In genomic region chr20:50136822-50137599, GRCh38 we compare ENCODE assay signal across 10 cellular contexts. TPM values are rescaled to one million over a fixed set of nuclear protein-coding genes. Genes with fewer than 3 reads are reported as not detected.
DNase-seq lines count a peak whose midpoint lies in the region; ATAC-seq, FAIRE-seq and TF ChIP-seq lines count a peak whose summit lies in the region.
"Had no signal": no experiment of that assay in that cellular context is flagged by ENCODE, and none has a peak within 500 bp of the region (broad histone marks: within the 10 kb centered on the region; RNA-seq: fewer than 3 reads in every experiment).

No MANE protein-coding gene starts in this region.

- H3K36me3 ChIP-seq in keratinocyte (ENCODE audit: control insufficient read depth in 2 of 2, extremely low read depth in 1 of 2, insufficient read depth in 2 of 2, low read length in 2 of 2): peaks cover 30 to 52% of the 10 kb centered on the region in 2 experiments
- H3K36me3 ChIP-seq: uterus had no signal

- H3K27ac Mint-ChIP-seq in activated T-cell treated with anti-CD3 and anti-CD28 coated beads, Interleukin-2, amount 50 U/mL, for 72 hours: peak overlapping the region; percentile 76
- peak overlapping the region; percentile 11 for H3K27ac Mint-ChIP-seq in activated naive CD8-positive, alpha-beta T cell

- FAIRE-seq in keratinocyte (lab: Jason Lieb, UNC): peak; percentile 84

- H3K4me1 ChIP-seq in keratinocyte (ENCODE audit: control insufficient read depth, extremely low read depth, insufficient read depth, low read length): peaks cover 42% of the 10 kb centered on the region

- no peaks in the 10 kb centered on the region for H3K9me3 Mint-ChIP-seq in activated T-cell treated with anti-CD3 and anti-CD28 coated beads, Interleukin-2, amount 50 U/mL, for 72 hours
- H3K9me3 Mint-ChIP-seq in activated naive CD8-positive, alpha-beta T cell (ENCODE audit: low read depth): no peaks in the 10 kb centered on the region

- H3K9me1 ChIP-seq in keratinocyte (ENCODE audit: control insufficient read depth, extremely low read depth, insufficient read depth, low read length): peaks cover 3% of the 10 kb centered on the region

- peaks cover 6 to 10% of the 10 kb centered on the region in 2 donors for H3K36me3 Mint-ChIP-seq in activated T-cell treated with anti-CD3 and anti-CD28 coated beads, Interleukin-2, amount 50 U/mL, for 72 hours (ENCODE audit: insufficient read depth in 2 of 2)
- peaks cover 2% of the 10 kb centered on the region for H3K36me3 Mint-ChIP-seq in activated naive CD8-positive, alpha-beta T cell

- H3K4me3 Mint-ChIP-seq in activated T-cell treated with anti-CD3 and anti-CD28 coated beads, Interleukin-2, amount 50 U/mL, for 72 hours: no peak overlapping the region
- peak overlapping the region; percentile 27 for H3K4me3 Mint-ChIP-seq in activated naive CD8-positive, alpha-beta T cell

- peaks cover 24% of the 10 kb centered on the region for H4K20me1 ChIP-seq in keratinocyte (ENCODE audit: control insufficient read depth, extremely low read depth, insufficient read depth, low read length)

- no peak overlapping the region for H2AFZ ChIP-seq in keratinocyte (ENCODE audit: control insufficient read depth, low read length)

- H3K27ac ChIP-seq in keratinocyte (ENCODE audit: control insufficient read depth, insufficient read depth, low read length) (peak overlapping the region; percentile 70), temporal lobe (ENCODE audit: low read depth, low read length) (peak overlapping the region; percentile 91)

- no peaks in the 10 kb centered on the region for H3K27me3 Mint-ChIP-seq in activated T-cell treated with anti-CD3 and anti-CD28 coated beads, Interleukin-2, amount 50 U/mL, for 72 hours (ENCODE audit: low read depth)
- H3K27me3 Mint-ChIP-seq in activated naive CD8-positive, alpha-beta T cell: no peaks in the 10 kb centered on the region

- no peaks in the 10 kb centered on the region for H3K27me3 ChIP-seq in keratinocyte (ENCODE audit: control insufficient read depth, extremely low read depth, insufficient read depth, low read length)
- H3K27me3 ChIP-seq: uterus had no signal

- H3K9ac ChIP-seq in keratinocyte (ENCODE audit: control insufficient read depth, extremely low read depth, insufficient read depth, low read length): peak overlapping the region; percentile 39

- no peak for TF ChIP-seq CTCF in keratinocyte (optimal IDR thresholded peaks at IDR 0.05 in 1 of 3, IDR thresholded peaks at IDR 0.05 in 1 of 3, conservative IDR thresholded peaks at IDR 0.05 in 1 of 3; ENCODE audit: extremely low read depth in 1 of 3, insufficient read depth in 2 of 3, low read length in 3 of 3)

- peaks cover 19% of the 10 kb centered on the region for H3K4me1 Mint-ChIP-seq in activated T-cell treated with anti-CD3 and anti-CD28 coated beads, Interleukin-2, amount 50 U/mL, for 72 hours (ENCODE audit: low read depth)
- H3K4me1 Mint-ChIP-seq in activated naive CD8-positive, alpha-beta T cell (ENCODE audit: low read depth): peaks cover 17% of the 10 kb centered on the region

- no peak overlapping the region for H3K4me3 ChIP-seq in keratinocyte (ENCODE audit: control insufficient read depth in 2 of 3, extremely low read depth in 1 of 3, insufficient read depth in 2 of 3, low read depth in 1 of 3, low read length in 3 of 3)
- H3K4me3 ChIP-seq: uterus had no signal

- ATAC-seq in activated T-cell treated with anti-CD3 and anti-CD28 coated beads, Interleukin-2, amount 50 U/mL, for 72 hours (replicated peaks in 1 of 2): peak; percentile 74 to 83
- ATAC-seq in HG03097 (IDR thresholded peaks at IDR 0.05; ENCODE audit: low FRiP score, unreplicated experiment): no peak

- DNase-seq in activated T-cell treated with anti-CD3 and anti-CD28 coated beads, Interleukin-2, amount 50 U/mL, for 72 hours: peak; percentile 23 to 39
- DNase-seq in activated T-cell treated with anti-CD3 and anti-CD28 coated beads for 4 hours: no peak
- DNase-seq in keratinocyte (ENCODE audit: low read depth, low spot score): no peak
- no peak for DNase-seq in H4 (ENCODE audit: low spot score)
- DNase-seq in HK-2 (ENCODE audit: unreplicated experiment): no peak
- DNase-seq: AML-193, uterus had no signal

- peaks cover 87% of the 10 kb centered on the region for H3K79me2 ChIP-seq in keratinocyte (ENCODE audit: control insufficient read depth, insufficient read depth, low read length)

- dilution Hi-C loops in keratinocyte (cut with MboI; ENCODE audit: extremely low pct_ligation_motif_present, low sequenced_read_pairs): no loop called here

- no peak overlapping the region for H3K4me2 ChIP-seq in keratinocyte (ENCODE audit: control insufficient read depth, extremely low read depth, insufficient read depth, low read depth, low read length)

- H3K9me3 ChIP-seq in keratinocyte (ENCODE audit: control insufficient read depth, low read depth, low read length): no peaks in the 10 kb centered on the region
- H3K9me3 ChIP-seq: uterus had no signal

RNA-seq across cellular contexts. Expression of gene PEDS1, which starts 16.5 kb away (rescaled TPM):
- total RNA-seq in activated T-cell treated with anti-CD3 and anti-CD28 coated beads, Interleukin-2, amount 50 U/mL, for 72 hours: 10 to 100 TPM; 14.4 to 17.9 TPM
- polyA plus RNA-seq in keratinocyte: 48.7 to 77.3 TPM (median 62.3 TPM) in 3 replicates
- 33.8 TPM for polyA plus RNA-seq in keratinocyte (2011; ENCODE audit: low read depth)
- polyA plus RNA-seq in keratinocyte (2011; cell fraction: cytosol; rRNA removed): 70.2 and 70.3 TPM in 2 replicates
- polyA plus RNA-seq in keratinocyte (2011; cell fraction: nucleus; rRNA removed): 95.5 and 103 TPM in 2 replicates
- 45.3 and 52.4 TPM in 2 replicates for polyA plus RNA-seq in keratinocyte (2012; ENCODE audit: low replicate concordance)
- 117 to 209 TPM (median 146 TPM) in 3 replicates for polyA minus RNA-seq in keratinocyte
- 103 TPM for polyA minus RNA-seq in keratinocyte (2011; cell fraction: cytosol; rRNA and poly(A)+ RNA removed)
- 42.4 and 47.5 TPM in 2 replicates for polyA minus RNA-seq in keratinocyte (2011; cell fraction: nucleus; rRNA and poly(A)+ RNA removed)
- 6.6 TPM for total RNA-seq in temporal lobe
- total RNA-seq in H4 (2014; rRNA removed; shearing (Covaris generic)): 26.9 and 30.3 TPM in 2 replicates

RNA-seq across cellular contexts. Expression of gene UBE2V1, which starts 24.1 kb away (rescaled TPM):
- total RNA-seq in activated T-cell treated with anti-CD3 and anti-CD28 coated beads, Interleukin-2, amount 50 U/mL, for 72 hours: 100 to 1,000 TPM; 150 to 176 TPM
- polyA plus RNA-seq in keratinocyte: 61.8 to 155 TPM (median 117 TPM) in 3 replicates
- polyA plus RNA-seq in keratinocyte (2011; ENCODE audit: low read depth): 233 TPM
- polyA plus RNA-seq in keratinocyte (2011; cell fraction: cytosol; rRNA removed): 146 and 182 TPM in 2 replicates
- 132 and 143 TPM in 2 replicates for polyA plus RNA-seq in keratinocyte (2011; cell fraction: nucleus; rRNA removed)
- 92.0 and 131 TPM in 2 replicates for polyA plus RNA-seq in keratinocyte (2012; ENCODE audit: low replicate concordance)
- 32.3 to 92.9 TPM (median 62.0 TPM) in 3 replicates for polyA minus RNA-seq in keratinocyte
- polyA minus RNA-seq in keratinocyte (2011; cell fraction: cytosol; rRNA and poly(A)+ RNA removed): 37.2 TPM
- 32.3 and 62.8 TPM in 2 replicates for polyA minus RNA-seq in keratinocyte (2011; cell fraction: nucleus; rRNA and poly(A)+ RNA removed)
- total RNA-seq in temporal lobe: 38.4 TPM
- total RNA-seq in H4 (2014; rRNA removed; shearing (Covaris generic)): 28.9 and 81.7 TPM in 2 replicates

RNA-seq across cellular contexts. Expression of gene CEBPB, which starts 53.6 kb away (rescaled TPM):
- 100 to 1,000 TPM; 111 to 134 TPM for total RNA-seq in activated T-cell treated with anti-CD3 and anti-CD28 coated beads, Interleukin-2, amount 50 U/mL, for 72 hours
- polyA plus RNA-seq in keratinocyte: 11.2 to 23.1 TPM (median 15.8 TPM) in 3 replicates
- 29.3 TPM for polyA plus RNA-seq in keratinocyte (2011; ENCODE audit: low read depth)
- 8.5 and 17.2 TPM in 2 replicates for polyA plus RNA-seq in keratinocyte (2011; cell fraction: cytosol; rRNA removed)
- 15.7 and 21.8 TPM in 2 replicates for polyA plus RNA-seq in keratinocyte (2011; cell fraction: nucleus; rRNA removed)
- 20.9 and 67.3 TPM in 2 replicates for polyA plus RNA-seq in keratinocyte (2012; ENCODE audit: low replicate concordance)
- 3.1 to 4.4 TPM (median 4.1 TPM) in 3 replicates for polyA minus RNA-seq in keratinocyte
- 61.0 TPM for polyA minus RNA-seq in keratinocyte (2011; cell fraction: cytosol; rRNA and poly(A)+ RNA removed)
- polyA minus RNA-seq in keratinocyte (2011; cell fraction: nucleus; rRNA and poly(A)+ RNA removed): 16.2 and 23.4 TPM in 2 replicates
- total RNA-seq in temporal lobe: 2.0 TPM
- total RNA-seq in H4 (2014; rRNA removed; shearing (Covaris generic)): 14.8 and 22.1 TPM in 2 replicates

Comparison
In these comparisons a context has a peak if more than half of its experiments do, and no peak if none do; other contexts are left out.
1. DNase-seq: peak in activated T-cell treated with anti-CD3 and anti-CD28 coated beads, Interleukin-2, amount 50 U/mL, for 72 hours (2 of 2); none in activated T-cell treated with anti-CD3 and anti-CD28 coated beads for 4 hours (single experiment), keratinocyte (single experiment), H4 (single experiment) and HK-2 (single experiment).